Comparison of ENCODE assay signal across 11 cellular contexts in the genomic region with DNA sequence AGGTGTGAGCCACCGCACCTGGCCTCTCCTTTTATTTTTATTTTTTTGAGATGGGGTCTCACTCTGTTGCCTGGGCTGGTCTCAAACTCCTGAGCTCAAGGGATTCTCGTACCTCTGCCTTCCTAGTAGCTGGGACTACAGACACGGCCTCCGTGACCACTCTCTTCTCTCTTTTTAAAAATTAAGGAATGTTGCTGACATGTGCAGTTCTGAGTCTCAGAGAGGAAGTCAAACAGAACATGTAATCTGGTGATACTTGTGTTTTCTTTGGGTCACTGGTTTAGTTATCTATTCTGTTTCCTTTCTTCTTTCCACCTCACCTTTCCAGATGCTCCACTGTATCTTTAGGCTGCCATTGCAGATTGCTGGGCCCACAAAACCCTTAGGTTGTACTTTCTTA.
"Had no signal": no experiment of that assay in that cellular context is flagged by ENCODE, and none has a peak within 500 bp of the region (broad histone marks: within the 10 kb centered on the region; RNA-seq: fewer than 3 reads in every experiment).

No MANE protein-coding gene starts in this region.

- H3K27me3 ChIP-seq: adrenal gland, suprapubic skin, upper lobe of left lung had no signal

- H3K4me3 Mint-ChIP-seq: activated CD4-positive, alpha-beta memory T cell treated with anti-CD3 and anti-CD28 coated beads for 36 hours; activated naive CD4-positive, alpha-beta T cell treated with anti-CD3 and anti-CD28 coated beads for 36 hours had no signal

- H3K27ac ChIP-seq: adrenal gland, suprapubic skin, upper lobe of left lung had no signal

- H3K27ac Mint-ChIP-seq: activated CD4-positive, alpha-beta memory T cell treated with anti-CD3 and anti-CD28 coated beads for 36 hours; activated naive CD4-positive, alpha-beta T cell treated with anti-CD3 and anti-CD28 coated beads for 36 hours had no signal

- H3K9me3 ChIP-seq: adrenal gland, suprapubic skin, upper lobe of left lung had no signal

- H3K36me3 ChIP-seq: adrenal gland, suprapubic skin, upper lobe of left lung had no signal

- H3K27me3 Mint-ChIP-seq: activated CD4-positive, alpha-beta memory T cell treated with anti-CD3 and anti-CD28 coated beads for 36 hours had no signal

- DNase-seq: activated CD4-positive, alpha-beta memory T cell treated with anti-CD3 and anti-CD28 coated beads for 36 hours; activated CD4-positive, CD25-positive, alpha-beta regulatory T cell treated with anti-CD3 and anti-CD28 coated beads, Interleukin-2, amount 50 U/mL, for 72 hours; activated naive CD4-positive, alpha-beta T cell treated with anti-CD3 and anti-CD28 coated beads for 36 hours; adrenal gland; dermis blood vessel endothelial cell; erythroblast; stimulated activated CD4-positive, alpha-beta T cell treated with anti-CD3 and anti-CD28 coated beads, Interleukin-2, amount 100 ng/mL, for 48 hours; stimulated activated CD8-positive, alpha-beta memory T cell treated with anti-CD3 and anti-CD28 coated beads, Interleukin-4, amount 100 ng/mL, for 48 hours; stimulated activated naive CD8-positive, alpha-beta T cell treated with anti-CD3 and anti-CD28 coated beads, Interleukin-15, Interleukin-2, amounts not matched to agents 100 U/mL and 50 U/mL, for 24 hours; upper lobe of left lung had no signal

- ATAC-seq: stimulated activated naive CD8-positive, alpha-beta T cell treated with anti-CD3 and anti-CD28 coated beads, Interleukin-15, Interleukin-2, amounts not matched to agents 100 U/mL and 50 U/mL, for 24 hours had no signal

- H3K9me3 Mint-ChIP-seq: activated CD4-positive, alpha-beta memory T cell treated with anti-CD3 and anti-CD28 coated beads for 36 hours; activated naive CD4-positive, alpha-beta T cell treated with anti-CD3 and anti-CD28 coated beads for 36 hours had no signal

- H3K4me3 ChIP-seq: adrenal gland, suprapubic skin, upper lobe of left lung had no signal
